In genomic region chr4:172692701-172693100, GRCh38 we compare ENCODE assay signal across 19 cellular contexts.
DNase-seq lines count a peak whose midpoint lies in the region; ATAC-seq and TF ChIP-seq lines count a peak whose summit lies in the region.
"Had no signal": no experiment of that assay in that cellular context is flagged by ENCODE, and none has a peak within 500 bp of the region (broad histone marks: within the 10 kb centered on the region; RNA-seq: fewer than 3 reads in every experiment).

No MANE protein-coding gene starts in this region.

- no peaks in the 10 kb centered on the region for H3K9me2 ChIP-seq in HCT116 (ENCODE audit: insufficient read depth)
- no peaks in the 10 kb centered on the region for H3K9me2 ChIP-seq in PC-3 (replicated peaks; ENCODE audit: low read length)
- H3K9me2 ChIP-seq in SK-N-SH: no peaks in the 10 kb centered on the region

- no peak for TF ChIP-seq EP300 in SK-N-SH (IDR thresholded peaks at IDR 0.05; ENCODE audit: borderline replicate concordance in 1 of 2, low read depth in 1 of 2, low read length in 1 of 2)

- no peak for TF ChIP-seq POLR2A in HCT116 (IDR thresholded peaks at IDR 0.05; ENCODE audit: borderline replicate concordance, extremely low read depth, insufficient read depth, insufficient read length)

- H3K4me2 ChIP-seq in HCT116 (ENCODE audit: low read length): no peak overlapping the region
- no peak overlapping the region for H3K4me2 ChIP-seq in PC-3 (ENCODE audit: low read length)
- H3K4me2 ChIP-seq in SK-N-SH: no peak overlapping the region
- H3K4me2 ChIP-seq: PC-9 had no signal

- H3K27me3 ChIP-seq in HCT116 (ENCODE audit: insufficient read depth, low read length): no peaks in the 10 kb centered on the region
- H3K27me3 ChIP-seq in PC-3 (ENCODE audit: low read length): no peaks in the 10 kb centered on the region
- H3K27me3 ChIP-seq in SK-N-SH (ENCODE audit: insufficient read depth): no peaks in the 10 kb centered on the region
- H3K27me3 ChIP-seq: SJSA1 had no signal

- WGBS in SK-N-SH (ENCODE audit: low lambda C conversion rate): 47% methylated on average over 2 of the region's 2 CpGs

- H3K36me3 ChIP-seq in HCT116 (ENCODE audit: control insufficient read depth in 1 of 2, insufficient read depth in 2 of 2, low read length in 2 of 2) (no peaks in the 10 kb centered on the region), PC-3 (ENCODE audit: low read depth, low read length) (no peaks in the 10 kb centered on the region), SK-N-SH (replicated peaks in 1 of 2; ENCODE audit: control insufficient read depth in 1 of 2, insufficient read depth in 2 of 2, low read length in 1 of 2) (no peaks in the 10 kb centered on the region)
- H3K36me3 ChIP-seq: SJSA1 had no signal

- H3K9me3 ChIP-seq in HCT116 (ENCODE audit: control insufficient read depth in 1 of 2, insufficient read depth in 1 of 2, low read depth in 1 of 2, low read length in 2 of 2) (no peaks in the 10 kb centered on the region), PC-3 (ENCODE audit: low read length) (no peaks in the 10 kb centered on the region), SK-N-SH (no peaks in the 10 kb centered on the region)
- H3K9me3 ChIP-seq: SJSA1 had no signal

- H2AFZ ChIP-seq in HCT116 (ENCODE audit: low read depth, low read length, poor library complexity, severe bottlenecking) (no peak overlapping the region), PC-3 (ENCODE audit: low read length) (no peak overlapping the region), SK-N-SH (ENCODE audit: low read depth) (no peak overlapping the region)
- H2AFZ ChIP-seq: PC-9 had no signal

- H3K4me3 ChIP-seq in HCT116 (replicated peaks in 1 of 2; ENCODE audit: low read depth in 1 of 2, low read length in 2 of 2) (no peak overlapping the region), PC-3 (ENCODE audit: low read length) (no peak overlapping the region), fibroblast of mammary gland (ENCODE audit: control insufficient read depth, low read depth, low read length) (no peak overlapping the region), SK-N-SH (ENCODE audit: low read depth in 2 of 2, low read length in 1 of 2) (no peak overlapping the region)
- H3K4me3 ChIP-seq: PC-9, SJSA1 had no signal

- H3K27ac ChIP-seq in HCT116 (ENCODE audit: low read depth, low read length): no peak overlapping the region
- H3K27ac ChIP-seq in PC-3 (ENCODE audit: low read length): no peak overlapping the region
- no peak overlapping the region for H3K27ac ChIP-seq in SK-N-SH (ENCODE audit: low read depth in 2 of 2, low read length in 1 of 2)
- H3K27ac ChIP-seq: PC-9, SJSA1 had no signal

- DNase-seq in A172 (ENCODE audit: low spot score) (peak; percentile 25), HCT116 (ENCODE audit: low read depth, low spot score) (no peak), PC-3 (peak; percentile 54), fibroblast of mammary gland (ENCODE audit: low read depth) (peak; percentile 14), SK-N-SH (no peak), GOT3 (lab: John Stamatoyannopoulos, UW) (no peak), amniotic stem cell (lab: John Stamatoyannopoulos, UW) (no peak)
- DNase-seq: Calu3; CD4-positive, alpha-beta T cell; H9; Karpas-422; NCI-H1694 treated with DMSO at 0.1 percent for 48 hours; NCI-H2107; NCI-H2227 treated with DMSO at 0.1 percent for 48 hours; NCI-H524; PC-9; T-helper 17 cell had no signal

- POLR2A ChIA-PET in HCT116 (lab: Charles Lee): no interaction called here
- POLR2A ChIA-PET in PC-3 (lab: Charles Lee; ENCODE audit: unreplicated experiment): no interaction called here
- POLR2A ChIA-PET in SK-N-SH (lab: Yijun Ruan, JAX): no interaction called here

- TF ChIP-seq CTCF in HCT116 (IDR thresholded peaks at IDR 0.05 in 2 of 3, conservative IDR thresholded peaks at IDR 0.05 in 1 of 3; ENCODE audit: borderline replicate concordance in 1 of 3, insufficient read depth in 1 of 3, low read depth in 2 of 3, low read length in 2 of 3) (no peak), PC-3 (conservative IDR thresholded peaks at IDR 0.05; ENCODE audit: low read depth, low read length) (no peak), fibroblast of mammary gland (conservative IDR thresholded peaks at IDR 0.05; ENCODE audit: control insufficient read depth, insufficient read depth, low read depth, low read length) (no peak), SK-N-SH (IDR thresholded peaks at IDR 0.05) (no peak)

- intact Hi-C loops in HCT116 (cut with micrococcal nuclease) (no loop called here), PC-3 (cut with micrococcal nuclease) (no loop called here)

- H3F3A ChIP-seq in PC-3 (ENCODE audit: low read length, unreplicated experiment): no peaks in the 10 kb centered on the region
- H3F3A ChIP-seq in SK-N-SH (replicated peaks; ENCODE audit: insufficient read depth): no peaks in the 10 kb centered on the region

- no peak for ATAC-seq in HCT116
- peak; percentile 37; the same call in 1 of the 2 replicates for ATAC-seq in PC-3
- ATAC-seq in HG02973 (IDR thresholded peaks at IDR 0.05; ENCODE audit: unreplicated experiment): no peak
- ATAC-seq: T-helper 17 cell had no signal

- H3K4me1 ChIP-seq in HCT116 (ENCODE audit: control insufficient read depth in 1 of 2, insufficient read depth in 2 of 2, low read length in 2 of 2): no peaks in the 10 kb centered on the region
- no peaks in the 10 kb centered on the region for H3K4me1 ChIP-seq in PC-3 (ENCODE audit: insufficient read depth, low read length)
- no peaks in the 10 kb centered on the region for H3K4me1 ChIP-seq in SK-N-SH (ENCODE audit: control insufficient read depth in 1 of 2, insufficient read depth in 2 of 2, low read depth in 1 of 2, low read length in 1 of 2)
- H3K4me1 ChIP-seq: SJSA1 had no signal

- H3K9ac ChIP-seq in HCT116 (ENCODE audit: low read length): no peak overlapping the region
- H3K9ac ChIP-seq in PC-3 (ENCODE audit: low read length): no peak overlapping the region
- no peak overlapping the region for H3K9ac ChIP-seq in SK-N-SH

- CTCF ChIA-PET in HCT116 (lab: Charles Lee): no interaction called here
- CTCF ChIA-PET in PC-3 (lab: Charles Lee): no interaction called here
- CTCF ChIA-PET in SK-N-SH (lab: Yijun Ruan, JAX): no interaction called here

- BruUV-seq in HCT116 (replicated peaks; lab: Mats Ljungman, UMichigan) (no TSS peak), PC-3 (replicated peaks; lab: Mats Ljungman, UMichigan) (no TSS peak)

- H3K79me2 ChIP-seq in HCT116 (ENCODE audit: insufficient read depth, low read length): no peaks in the 10 kb centered on the region
- H3K79me2 ChIP-seq in PC-3 (ENCODE audit: low read length): no peaks in the 10 kb centered on the region
- no peaks in the 10 kb centered on the region for H3K79me2 ChIP-seq in SK-N-SH (ENCODE audit: insufficient read depth)

- RAD21 ChIA-PET in HCT116 (lab: Charles Lee; ENCODE audit: low non-redundant PET in 1 of 2, low total read pairs in 2 of 2, uncharacterized antibody in 2 of 2, unreplicated experiment in 2 of 2): no interaction called here

- H4K20me1 ChIP-seq in HCT116 (ENCODE audit: insufficient read depth): no peaks in the 10 kb centered on the region
- H4K20me1 ChIP-seq in PC-3 (ENCODE audit: low read length): no peaks in the 10 kb centered on the region
- H4K20me1 ChIP-seq in SK-N-SH (ENCODE audit: insufficient read depth): no peaks in the 10 kb centered on the region

- no peak for TF ChIP-seq RAD21 in HCT116 (IDR thresholded peaks at IDR 0.05; ENCODE audit: low read depth)
- no peak for TF ChIP-seq RAD21 in SK-N-SH (IDR thresholded peaks at IDR 0.05; ENCODE audit: low read length)

TF ChIP-seq in HCT116, 20 proteins besides CTCF, POLR2A, EP300 and RAD21:
- peak; percentile 39; the same call in 1 of the 2 replicates for TF ChIP-seq FOSL1 (IDR thresholded peaks at IDR 0.05; ENCODE audit: low read depth)
- no peak for TF ChIP-seq ATF3 (IDR thresholded peaks at IDR 0.05)

TF ChIP-seq in SK-N-SH, 30 proteins besides CTCF, POLR2A, EP300 and RAD21 (continues in another document):
- TF ChIP-seq SIN3A (IDR thresholded peaks at IDR 0.05; ENCODE audit: borderline replicate concordance, low read depth, low read length): no peak
- no peak for TF ChIP-seq TEAD4 (IDR thresholded peaks at IDR 0.05; ENCODE audit: borderline replicate concordance, insufficient read depth)
- TF ChIP-seq NFIC (IDR thresholded peaks at IDR 0.05; ENCODE audit: borderline replicate concordance): no peak
- no peak for TF ChIP-seq USF2 (IDR thresholded peaks at IDR 0.05; ENCODE audit: borderline replicate concordance, low read depth, low read length)
- no peak for TF ChIP-seq FOXM1 (IDR thresholded peaks at IDR 0.05; ENCODE audit: low read depth)
- TF ChIP-seq SMC3 (IDR thresholded peaks at IDR 0.05; ENCODE audit: low read depth, low read length): no peak
- no peak for TF ChIP-seq RFX5 (IDR thresholded peaks at IDR 0.05; ENCODE audit: low read length)
- TF ChIP-seq FOSL2 (IDR thresholded peaks at IDR 0.05; ENCODE audit: borderline replicate concordance, low read depth): no peak
- no peak for TF ChIP-seq YY1 (IDR thresholded peaks at IDR 0.05; ENCODE audit: low read depth)
- TF ChIP-seq IRF3 (IDR thresholded peaks at IDR 0.05; ENCODE audit: low read depth, low read length): no peak
- no peak for TF ChIP-seq POLR2AphosphoS5 (IDR thresholded peaks at IDR 0.05; ENCODE audit: low read depth, low read length)
- TF ChIP-seq JUND (IDR thresholded peaks at IDR 0.05): no peak

Comparison
In these comparisons a context has a peak if more than half of its experiments do, and no peak if none do; other contexts are left out.
1. DNase-seq: peak in A172 (single experiment), PC-3 (single experiment) and fibroblast of mammary gland (single experiment); none in HCT116 (single experiment), SK-N-SH (single experiment), GOT3 (single experiment) and amniotic stem cell (single experiment).